ENCODE assay signal across 9 cellular contexts in genomic region chr6:37155394-37156312, GRCh38. TPM values are rescaled to one million over a fixed set of nuclear protein-coding genes. Genes with fewer than 3 reads are reported as not detected.
DNase-seq lines count a peak whose midpoint lies in the region; ATAC-seq and TF ChIP-seq lines count a peak whose summit lies in the region.
"Had no signal": no experiment of that assay in that cellular context is flagged by ENCODE, and none has a peak within 500 bp of the region (broad histone marks: within the 10 kb centered on the region; RNA-seq: fewer than 3 reads in every experiment).

No MANE protein-coding gene starts in this region.

- DNase-seq in activated CD4-positive, alpha-beta T cell treated with anti-CD3 and anti-CD28 coated beads, Interleukin-2, amount 10 ng/mL, durations not matched to agents 24 days and 14 days, result peak; percentile 84
- no peak for DNase-seq in mesothelial cell of epicardium (ENCODE audit: low spot score in 2 of 2, unreplicated experiment in 2 of 2)
- DNase-seq in T1000 (lab: John Stamatoyannopoulos, UW), result no peak
- no peak for DNase-seq in NCI-H774 (lab: John Stamatoyannopoulos, UW)
- DNase-seq in lower leg skin (ENCODE audit: low spot score in 2 of 2), result no peak
- no peak for DNase-seq in NCI-H1105 treated with DMSO at 0.1 percent for 48 hours (lab: John Stamatoyannopoulos, UW)

- TF ChIP-seq POLR2A in lower leg skin (IDR thresholded peaks at IDR 0.05), result no peak

- H3K4me3 Mint-ChIP-seq in activated CD4-positive, alpha-beta T cell treated with anti-CD3 and anti-CD28 coated beads, Interleukin-2, amount 10 ng/mL, durations not matched to agents 24 days and 14 days, result peak overlapping the region; percentile 66
- H3K4me3 Mint-ChIP-seq in mesothelial cell of epicardium, result no peak overlapping the region

- no peak overlapping the region for H3K4me3 ChIP-seq in lower leg skin (ENCODE audit: low read depth, poor library complexity, severe bottlenecking)
- H3K4me3 ChIP-seq: SJCRH30 had no signal

- H3K27me3 Mint-ChIP-seq in activated CD4-positive, alpha-beta T cell treated with anti-CD3 and anti-CD28 coated beads, Interleukin-2, amount 10 ng/mL, durations not matched to agents 24 days and 14 days, result peaks cover 1% of the 10 kb centered on the region
- no peaks in the 10 kb centered on the region for H3K27me3 Mint-ChIP-seq in mesothelial cell of epicardium (ENCODE audit: low read depth)

- ATAC-seq in GM19023 (IDR thresholded peaks at IDR 0.05; ENCODE audit: unreplicated experiment) (peak; percentile 94), HG02970 (IDR thresholded peaks at IDR 0.05; ENCODE audit: low FRiP score, unreplicated experiment) (peak; percentile 80)

- H3K9me3 Mint-ChIP-seq in activated CD4-positive, alpha-beta T cell treated with anti-CD3 and anti-CD28 coated beads, Interleukin-2, amount 10 ng/mL, durations not matched to agents 24 days and 14 days, result no peaks in the 10 kb centered on the region
- no peaks in the 10 kb centered on the region for H3K9me3 Mint-ChIP-seq in mesothelial cell of epicardium

- WGBS in lower leg skin, 2 donors, result 47 to 68% methylated on average over 11 of the region's 11 CpGs

- TF ChIP-seq CTCF in mesothelial cell of epicardium (IDR thresholded peaks at IDR 0.05; ENCODE audit: unreplicated experiment) (no peak), lower leg skin (IDR thresholded peaks at IDR 0.05) (no peak)

- H3K4me1 Mint-ChIP-seq in activated CD4-positive, alpha-beta T cell treated with anti-CD3 and anti-CD28 coated beads, Interleukin-2, amount 10 ng/mL, durations not matched to agents 24 days and 14 days, result peaks cover 22% of the 10 kb centered on the region
- peaks cover 3% of the 10 kb centered on the region for H3K4me1 Mint-ChIP-seq in mesothelial cell of epicardium

- intact Hi-C loops in activated CD4-positive, alpha-beta T cell treated with anti-CD3 and anti-CD28 coated beads, Interleukin-2, amount 10 ng/mL, durations not matched to agents 24 days and 14 days (cut with micrococcal nuclease), result loop anchor here (1.0 kb wide), 2 partner anchors 14 to 18 kb away; no protein-coding TSS in a partner anchor
- intact Hi-C loops in lower leg skin (cut with DNase I; ENCODE audit: low total_unique reads), result no loop called here

- H3K36me3 Mint-ChIP-seq in activated CD4-positive, alpha-beta T cell treated with anti-CD3 and anti-CD28 coated beads, Interleukin-2, amount 10 ng/mL, durations not matched to agents 24 days and 14 days (ENCODE audit: low read depth), result no peaks in the 10 kb centered on the region
- no peaks in the 10 kb centered on the region for H3K36me3 Mint-ChIP-seq in mesothelial cell of epicardium

- H3K27ac Mint-ChIP-seq in activated CD4-positive, alpha-beta T cell treated with anti-CD3 and anti-CD28 coated beads, Interleukin-2, amount 10 ng/mL, durations not matched to agents 24 days and 14 days, result peak overlapping the region; percentile 81
- peak overlapping the region; percentile 7 for H3K27ac Mint-ChIP-seq in mesothelial cell of epicardium

RNA-seq across cellular contexts. Expression of gene PIM1, which starts 14.3 kb away (rescaled TPM):
- total RNA-seq in activated CD4-positive, alpha-beta T cell treated with anti-CD3 and anti-CD28 coated beads, Interleukin-2, amount 10 ng/mL, durations not matched to agents 24 days and 14 days, result 153 and 158 TPM in 2 replicates
- total RNA-seq in mesothelial cell of epicardium, result 26.2 to 30.3 TPM (median 28.6 TPM) in 3 replicates
- total RNA-seq in lower leg skin, result 100 to 1,000 TPM; 136 to 173 (median 150) TPM
